ENCODE assay signal across 8 cellular contexts in the genomic region with DNA sequence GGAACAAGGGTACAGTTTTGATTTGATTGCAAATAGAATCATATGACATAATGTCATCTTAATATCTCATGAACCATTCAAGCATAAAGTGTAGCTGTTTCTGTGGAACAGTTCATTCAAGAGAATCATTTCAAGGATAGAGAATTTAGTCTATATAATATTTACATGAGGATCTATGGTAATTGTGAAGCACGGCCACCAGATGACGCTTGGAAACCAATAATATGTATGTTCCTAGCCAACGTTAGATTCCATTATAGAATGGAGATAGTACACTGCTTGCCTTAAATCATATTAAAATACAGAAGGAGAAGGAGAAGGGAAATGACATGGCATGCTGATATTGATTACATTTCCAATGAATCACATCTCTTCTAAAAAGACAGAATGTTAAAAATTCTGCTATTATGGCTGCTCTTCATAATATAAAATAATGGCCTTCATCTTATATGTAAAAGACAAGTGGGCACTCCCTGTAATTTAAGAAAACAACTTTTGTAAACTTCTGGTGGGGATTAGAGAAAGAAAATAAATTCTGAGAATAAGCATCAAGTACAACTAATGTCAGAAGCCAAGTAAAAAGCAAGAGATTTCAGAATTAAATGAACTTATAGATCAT.
DNase-seq lines count a peak whose midpoint lies in the region; ATAC-seq, FAIRE-seq and TF ChIP-seq lines count a peak whose summit lies in the region.

No MANE protein-coding gene starts in this region.

- in situ Hi-C loops in astrocyte of the spinal cord (cut with HindIII; ENCODE audit: low sequenced_read_pairs): no loop called here

- DNase-seq in GM18507 (ENCODE audit: extremely low spot score, insufficient read length, low read depth): no peak
- DNase-seq in NCI-H2081 treated with DMSO at 0.1 percent for 48 hours (lab: John Stamatoyannopoulos, UW): peak; percentile 32
- DNase-seq in astrocyte of the spinal cord (ENCODE audit: low read depth, low spot score): peak; percentile 50
- peak; percentile 19 for DNase-seq in pons (ENCODE audit: low spot score)
- DNase-seq in CD14-positive monocyte (ENCODE audit: low spot score): no peak
- no peak for DNase-seq in cerebellum (ENCODE audit: low spot score)

- no peak overlapping the region for H3K27ac Mint-ChIP-seq in CD14-positive monocyte

- H3K4me1 Mint-ChIP-seq in CD14-positive monocyte: no peaks in the 10 kb centered on the region

- intact Hi-C loops in CD14-positive monocyte (cut with micrococcal nuclease): no loop called here

- no peak overlapping the region for H3K4me3 Mint-ChIP-seq in CD14-positive monocyte

- no peaks in the 10 kb centered on the region for H3K9me3 Mint-ChIP-seq in CD14-positive monocyte

- peak; percentile 18 for FAIRE-seq in GM18507 (lab: Jason Lieb, UNC)

- ATAC-seq in HG03520 (IDR thresholded peaks at IDR 0.05; ENCODE audit: unreplicated experiment): no peak
- ATAC-seq in HG03108 (IDR thresholded peaks at IDR 0.05; ENCODE audit: unreplicated experiment): no peak

- peak; percentile 55 for TF ChIP-seq CTCF in astrocyte of the spinal cord (IDR thresholded peaks at IDR 0.05; ENCODE audit: low read depth, low read length)
- TF ChIP-seq CTCF in CD14-positive monocyte (IDR thresholded peaks at IDR 0.05): no peak

- H3K4me3 ChIP-seq in astrocyte of the spinal cord (ENCODE audit: low read depth, low read length): no peak overlapping the region

- H3K27me3 Mint-ChIP-seq in CD14-positive monocyte (ENCODE audit: low read depth in 3 of 3): no peaks in the 10 kb centered on the region

- no peaks in the 10 kb centered on the region for H3K36me3 Mint-ChIP-seq in CD14-positive monocyte

Comparison
In these comparisons a context has a peak if more than half of its experiments do, and no peak if none do; other contexts are left out.
1. DNase-seq: peak in NCI-H2081 treated with DMSO at 0.1 percent for 48 hours (single experiment), astrocyte of the spinal cord (single experiment) and pons (single experiment); none in GM18507 (single experiment), CD14-positive monocyte (single experiment) and cerebellum (single experiment).